19 cellular contexts compared by ENCODE assay signal in genomic region chr4:158322119-158322518, GRCh38.
DNase-seq lines count a peak whose midpoint lies in the region; ATAC-seq and TF ChIP-seq lines count a peak whose summit lies in the region.
"Had no signal": no experiment of that assay in that cellular context is flagged by ENCODE, and none has a peak within 500 bp of the region (broad histone marks: within the 10 kb centered on the region; RNA-seq: fewer than 3 reads in every experiment).

No MANE protein-coding gene starts in this region.

- H3K79me2 ChIP-seq in SK-N-SH (ENCODE audit: insufficient read depth), result no peaks in the 10 kb centered on the region

- H3K9me3 ChIP-seq in SK-N-SH, result no peaks in the 10 kb centered on the region
- H3K9me3 ChIP-seq: HAP-1, MG63 had no signal

- H3K4me2 ChIP-seq in SK-N-SH, result no peak overlapping the region

- WGBS in SK-N-SH (ENCODE audit: low lambda C conversion rate), result 5% methylated on average over 1 of the region's 1 CpG

- no peaks in the 10 kb centered on the region for H3K9me2 ChIP-seq in SK-N-SH

- TF ChIP-seq EP300 in SK-N-SH (IDR thresholded peaks at IDR 0.05; ENCODE audit: borderline replicate concordance in 1 of 2, low read depth in 1 of 2, low read length in 1 of 2), result peak in 1 of 2 experiments; percentile 68; a peak in 2 of 4 replicates

- H2AFZ ChIP-seq in SK-N-SH (ENCODE audit: low read depth), result no peak overlapping the region

- POLR2A ChIA-PET in SK-N-SH (lab: Yijun Ruan, JAX), result no interaction called here

- CTCF ChIA-PET in SK-N-SH (lab: Yijun Ruan, JAX), result no interaction called here

- no peak overlapping the region for H3K9ac ChIP-seq in SK-N-SH

- TF ChIP-seq POLR2A in erythroblast (IDR thresholded peaks at IDR 0.05; ENCODE audit: low read length), result no peak

- H3K27me3 ChIP-seq in SK-N-SH (ENCODE audit: insufficient read depth), result no peaks in the 10 kb centered on the region
- H3K27me3 ChIP-seq: MG63 had no signal

- no peak for TF ChIP-seq CTCF in SK-N-SH (IDR thresholded peaks at IDR 0.05)

- no peak for TF ChIP-seq RAD21 in SK-N-SH (IDR thresholded peaks at IDR 0.05; ENCODE audit: low read length)

- DNase-seq in SK-N-SH (peak; percentile 46), NCI-H146 treated with DMSO at 0.1 percent for 48 hours (lab: John Stamatoyannopoulos, UW; ENCODE audit: unreplicated experiment) (peak; percentile 71), erythroblast (lab: John Stamatoyannopoulos, UW) (peak; percentile 21 to 61), NOMO-1 treated with DMSO at 0.1 percent for 48 hours (lab: John Stamatoyannopoulos, UW; ENCODE audit: unreplicated experiment) (no peak), NCI-H2107 treated with DMSO at 0.1 percent for 48 hours (lab: John Stamatoyannopoulos, UW; ENCODE audit: unreplicated experiment) (no peak)
- no peak for DNase-seq in stimulated activated CD4-positive, alpha-beta T cell treated with anti-CD3 and anti-CD28 coated beads, Interleukin-4, amount 100 ng/mL, for 1 hour
- DNase-seq: DMS 273 treated with DMSO at 0.1 percent for 48 hours, MG63, NCI-H1092 treated with DMSO at 0.1 percent for 48 hours, NCI-H1694 treated with DMSO at 0.1 percent for 48 hours, Right ventricle myocardium superior, T-helper 1 cell had no signal

- H4K20me1 ChIP-seq in SK-N-SH (ENCODE audit: insufficient read depth), result no peaks in the 10 kb centered on the region

- ATAC-seq in SK-N-SH treated with all-trans-retinoic acid at 6 μM for 48 hours (no peak), HG03571 (IDR thresholded peaks at IDR 0.05; ENCODE audit: unreplicated experiment) (no peak)
- ATAC-seq: HepG2 had no signal

- H3K36me3 ChIP-seq in SK-N-SH (replicated peaks in 1 of 2; ENCODE audit: control insufficient read depth in 1 of 2, insufficient read depth in 2 of 2, low read length in 1 of 2), result no peaks in the 10 kb centered on the region
- H3K36me3 ChIP-seq: HAP-1, MG63 had no signal

- no peaks in the 10 kb centered on the region for H3F3A ChIP-seq in SK-N-SH (replicated peaks; ENCODE audit: insufficient read depth)

- no peak overlapping the region for H3K4me3 ChIP-seq in SK-N-SH (ENCODE audit: low read depth in 2 of 2, low read length in 1 of 2)
- H3K4me3 ChIP-seq: HAP-1, MG63, SK-N-MC had no signal

- H3K4me1 ChIP-seq in SK-N-SH (ENCODE audit: control insufficient read depth in 1 of 2, insufficient read depth in 2 of 2, low read depth in 1 of 2, low read length in 1 of 2), result no peaks in the 10 kb centered on the region
- H3K4me1 ChIP-seq: HAP-1 had no signal

- H3K27ac ChIP-seq in SK-N-SH (ENCODE audit: low read depth in 2 of 2, low read length in 1 of 2), result peak overlapping the region in 1 of 2 experiments; percentile 77; a peak in 1 of 4 replicates
- H3K27ac ChIP-seq: 22Rv1, C4-2B, SK-N-MC had no signal

TF ChIP-seq in SK-N-SH, 30 proteins besides CTCF, POLR2A, EP300 and RAD21:
- TF ChIP-seq MEF2A (IDR thresholded peaks at IDR 0.05; ENCODE audit: borderline replicate concordance, low read depth) (no peak), RCOR1 (IDR thresholded peaks at IDR 0.05; ENCODE audit: low read length) (0 out of 2 replicates have a peak, but pooled peaks have one; percentile 16), GATA2 (CRISPR knock-in tag; IDR thresholded peaks at IDR 0.05) (peak; percentile 59), USF2 (IDR thresholded peaks at IDR 0.05; ENCODE audit: borderline replicate concordance, low read depth, low read length) (no peak)

TF ChIP-seq in SK-N-SH treated with all-trans-retinoic acid at 6 μM for 48 hours, 23 proteins besides CTCF, POLR2A, EP300 and RAD21:
- TF ChIP-seq PATZ1 (CRISPR knock-in tag; IDR thresholded peaks at IDR 0.05; ENCODE audit: borderline replicate concordance) (no peak), ARNTL (CRISPR knock-in tag; IDR thresholded peaks at IDR 0.05; ENCODE audit: borderline replicate concordance, low read depth) (no peak), CREB5 (CRISPR knock-in tag; IDR thresholded peaks at IDR 0.05; ENCODE audit: low read depth) (no peak), TSHZ2 (CRISPR knock-in tag; IDR thresholded peaks at IDR 0.05) (no peak), GLIS3 (CRISPR knock-in tag; IDR thresholded peaks at IDR 0.05) (no peak), ISL1 (CRISPR knock-in tag; IDR thresholded peaks at IDR 0.05) (no peak), ZNF565 (CRISPR knock-in tag; conservative IDR thresholded peaks at IDR 0.05; ENCODE audit: low read depth) (no peak), ZC3H10 (CRISPR knock-in tag; IDR thresholded peaks at IDR 0.05) (no peak), BACH2 (CRISPR knock-in tag; IDR thresholded peaks at IDR 0.05; ENCODE audit: borderline replicate concordance) (no peak), CSRNP3 (CRISPR knock-in tag; IDR thresholded peaks at IDR 0.05) (no peak), ZFP30 (CRISPR knock-in tag; IDR thresholded peaks at IDR 0.05) (no peak), CSDC2 (CRISPR knock-in tag; IDR thresholded peaks at IDR 0.05) (no peak)

Comparison
In these comparisons a context has a peak if more than half of its experiments do, and no peak if none do; other contexts are left out.
1. DNase-seq: peak in SK-N-SH (single experiment), NCI-H146 treated with DMSO at 0.1 percent for 48 hours (single experiment) and erythroblast (2 of 2); none in NOMO-1 treated with DMSO at 0.1 percent for 48 hours (single experiment), NCI-H2107 treated with DMSO at 0.1 percent for 48 hours (single experiment) and stimulated activated CD4-positive, alpha-beta T cell treated with anti-CD3 and anti-CD28 coated beads, Interleukin-4, amount 100 ng/mL, for 1 hour (single experiment).